In the genomic region with DNA sequence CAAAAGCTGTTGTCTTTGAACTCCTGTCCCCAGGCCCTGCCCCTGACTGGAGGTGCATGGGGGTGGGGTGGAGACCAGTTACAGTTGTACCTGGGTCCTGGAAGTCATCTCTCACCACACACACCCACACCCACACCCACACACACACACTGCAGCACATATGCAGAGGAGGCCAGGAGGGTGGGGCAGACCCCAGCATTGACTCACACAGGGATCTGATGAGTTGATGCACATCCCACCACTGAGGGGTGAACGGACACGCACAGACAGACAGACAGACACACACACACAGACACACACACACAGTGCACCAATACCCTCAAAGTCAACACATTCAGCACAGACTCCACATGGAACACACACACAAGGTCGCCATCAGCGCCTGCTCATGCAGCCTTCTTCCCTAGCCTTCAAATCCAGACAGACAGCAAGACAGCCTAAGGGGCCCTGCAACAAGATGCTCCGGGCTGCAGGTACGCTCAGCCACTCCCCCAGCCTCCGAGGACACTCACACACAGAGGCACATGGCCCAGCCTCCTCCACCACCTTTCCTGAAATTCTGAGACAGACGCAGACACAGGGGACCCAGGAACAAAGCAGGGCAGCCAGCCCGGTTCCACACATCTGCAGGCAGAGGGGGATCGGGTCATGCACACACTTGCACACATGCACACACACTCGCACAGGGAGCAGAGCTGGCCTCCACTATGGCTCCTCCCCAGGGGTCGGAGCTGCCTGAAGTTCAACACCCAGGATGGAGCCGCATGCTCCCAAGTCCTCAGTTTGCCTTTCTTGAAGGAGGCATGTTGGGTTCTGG, we compare ENCODE assay signal across 1 cellular context.
A peak's percentile ranks its signal among the peaks of the same experiment; 100 is the strongest.
TF ChIP-seq lines count a peak whose summit lies in the region.

No MANE protein-coding gene starts in this region.

TF ChIP-seq in K562, 482 proteins besides CTCF, POLR2A, EP300 and RAD21:
- TF ChIP-seq EGR1 (conservative IDR thresholded peaks at IDR 0.05): peak; percentile 49; the same call in 1 of the 2 replicates
- no peak for TF ChIP-seq PTRF (tag; IDR thresholded peaks at IDR 0.05)
